In genomic region chr1:26863677-26864060, GRCh38 we compare ENCODE assay signal across 1 cellular context.
TF ChIP-seq lines count a peak whose summit lies in the region.

No MANE protein-coding gene starts in this region.

TF ChIP-seq in H1, 55 proteins besides CTCF, POLR2A, EP300 and RAD21:
- TF ChIP-seq HDAC2 (IDR thresholded peaks at IDR 0.05; ENCODE audit: borderline replicate concordance in 1 of 2, low read depth in 2 of 2, low read length in 2 of 2) (no peak), TEAD4 (IDR thresholded peaks at IDR 0.05; ENCODE audit: low read depth, low read length) (no peak), CHD7 (IDR thresholded peaks at IDR 0.05; ENCODE audit: insufficient replicate concordance, low read length) (no peak), USF2 (IDR thresholded peaks at IDR 0.05; ENCODE audit: low read length) (no peak), ZNF274 (IDR thresholded peaks at IDR 0.05; ENCODE audit: borderline replicate concordance, extremely low read depth, low read length) (no peak), BCL11A (IDR thresholded peaks at IDR 0.05; ENCODE audit: low read depth in 2 of 2, low read length in 2 of 2) (no peak), E2F6 (IDR thresholded peaks at IDR 0.05) (no peak), CHD2 (IDR thresholded peaks at IDR 0.05; ENCODE audit: low read length) (no peak), SAP30 (IDR thresholded peaks at IDR 0.05; ENCODE audit: insufficient read depth, insufficient replicate concordance, low read length) (no peak), SP2 (IDR thresholded peaks at IDR 0.05; ENCODE audit: low read length) (no peak), RNF2 (IDR thresholded peaks at IDR 0.05; ENCODE audit: borderline replicate concordance, low read depth, low read length, missing control alignments, poor library complexity, severe bottlenecking) (no peak), JUND (IDR thresholded peaks at IDR 0.05; ENCODE audit: low read length) (no peak), SIRT6 (IDR thresholded peaks at IDR 0.05; ENCODE audit: low read length) (no peak)
